Comparison of ENCODE assay signal across 8 cellular contexts in the genomic region with DNA sequence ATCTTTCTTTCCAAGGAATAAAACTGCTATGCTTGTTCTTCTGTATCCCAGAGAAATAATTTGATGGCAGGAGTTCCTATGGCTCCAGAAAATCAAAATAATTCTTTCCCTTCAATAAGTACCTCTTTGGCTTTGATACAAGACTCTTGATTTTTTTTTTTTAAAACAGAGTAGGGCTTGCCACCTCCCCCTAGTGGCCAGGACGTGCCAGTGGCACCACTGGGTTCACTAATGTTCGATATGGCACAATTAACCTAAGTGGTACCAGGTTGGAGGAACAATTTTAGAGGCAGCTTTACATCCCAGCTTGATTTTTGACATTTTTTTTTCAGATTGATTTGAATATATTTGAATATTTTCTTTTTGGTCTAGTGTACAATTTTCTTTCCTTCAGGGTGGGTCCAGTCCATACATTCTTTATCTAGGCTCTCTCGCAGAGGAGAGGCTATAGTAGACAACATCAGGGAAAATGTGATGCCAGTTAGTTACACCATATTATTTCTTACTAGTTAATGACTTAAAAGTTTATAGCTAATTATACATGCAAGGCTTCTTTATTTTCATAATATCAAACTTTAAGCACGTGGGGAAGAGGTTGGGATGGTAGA.
DNase-seq lines count a peak whose midpoint lies in the region; ATAC-seq and TF ChIP-seq lines count a peak whose summit lies in the region.

No MANE protein-coding gene starts in this region.

- peak; percentile 95 for ATAC-seq in GM18870 (IDR thresholded peaks at IDR 0.05; ENCODE audit: unreplicated experiment)
- peak; percentile 93 for ATAC-seq in HG03039 (IDR thresholded peaks at IDR 0.05; ENCODE audit: unreplicated experiment)

- peaks cover 0 to 3% (median 2%) of the 10 kb centered on the region in 3 donors for H3K27me3 Mint-ChIP-seq in CD14-positive monocyte (ENCODE audit: low read depth in 3 of 3)

- no peak overlapping the region for H3K4me3 Mint-ChIP-seq in CD14-positive monocyte

- intact Hi-C loops in CD14-positive monocyte (cut with micrococcal nuclease) = no loop called here

- no peak overlapping the region for H3K27ac Mint-ChIP-seq in CD14-positive monocyte

- H3K4me3 ChIP-seq in fibroblast of mammary gland (ENCODE audit: control insufficient read depth, low read depth, low read length) = no peak overlapping the region

- H3K36me3 Mint-ChIP-seq in CD14-positive monocyte = no peaks in the 10 kb centered on the region

- H3K4me1 Mint-ChIP-seq in CD14-positive monocyte = no peaks in the 10 kb centered on the region

- TF ChIP-seq CTCF in CD14-positive monocyte (IDR thresholded peaks at IDR 0.05) = peak; percentile 89
- TF ChIP-seq CTCF in fibroblast of mammary gland (conservative IDR thresholded peaks at IDR 0.05; ENCODE audit: control insufficient read depth, insufficient read depth, low read depth, low read length) = peak; percentile 93

- no peak for DNase-seq in CD14-positive monocyte (ENCODE audit: low spot score)
- peak; percentile 57 for DNase-seq in NCI-H748 (lab: John Stamatoyannopoulos, UW; ENCODE audit: unreplicated experiment)
- DNase-seq in activated CD8-positive, alpha-beta memory T cell treated with anti-CD3 and anti-CD28 coated beads, Interleukin-2, amount 50 U/mL, for 48 hours = peak; percentile 65
- DNase-seq in fibroblast of mammary gland (ENCODE audit: low read depth) = peak; percentile 38
- peak; percentile 14 for DNase-seq in retina
- DNase-seq in midbrain (lab: John Stamatoyannopoulos, UW) = no peak

- H3K9me3 Mint-ChIP-seq in CD14-positive monocyte = peaks cover 0 to 2% (median 0%) of the 10 kb centered on the region in 7 donors

Comparison
In these comparisons a context has a peak if more than half of its experiments do, and no peak if none do; other contexts are left out.
1. DNase-seq: peak in NCI-H748 (single experiment), activated CD8-positive, alpha-beta memory T cell treated with anti-CD3 and anti-CD28 coated beads, Interleukin-2, amount 50 U/mL, for 48 hours (single experiment), fibroblast of mammary gland (single experiment) and retina (single experiment); none in CD14-positive monocyte (single experiment) and midbrain (single experiment).